10 cellular contexts compared by ENCODE assay signal in the genomic region with DNA sequence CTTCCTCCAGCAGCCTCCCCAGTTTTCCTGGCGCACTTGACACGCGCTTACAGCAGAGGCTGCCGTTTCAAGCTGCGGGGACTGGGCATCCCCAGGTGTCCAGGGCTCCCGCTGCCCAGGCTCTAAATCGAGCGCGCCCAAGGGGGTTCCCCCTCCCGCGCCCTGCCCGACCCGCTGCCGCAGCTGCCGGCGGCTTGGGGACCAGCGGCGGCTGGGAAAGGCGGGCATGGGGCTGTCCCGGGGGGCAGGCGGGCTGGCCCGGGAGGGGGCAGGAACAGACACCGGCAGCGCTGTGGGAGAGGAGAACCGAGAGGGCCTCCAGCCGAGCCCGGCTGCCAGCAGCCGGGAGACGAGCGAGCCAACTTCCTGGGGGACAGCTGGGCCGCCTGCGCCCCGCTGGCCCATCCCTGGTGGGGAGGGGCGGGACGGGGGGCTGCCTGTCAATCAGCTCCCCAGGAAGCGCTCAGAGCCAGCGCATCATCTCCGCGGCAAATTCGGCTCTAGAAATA. TPM values are rescaled to one million over a fixed set of nuclear protein-coding genes. Genes with fewer than 3 reads are reported as not detected.
DNase-seq lines count a peak whose midpoint lies in the region; ATAC-seq, FAIRE-seq and TF ChIP-seq lines count a peak whose summit lies in the region.
"Had no signal": no experiment of that assay in that cellular context is flagged by ENCODE, and none has a peak within 500 bp of the region (broad histone marks: within the 10 kb centered on the region; RNA-seq: fewer than 3 reads in every experiment).

No MANE protein-coding gene starts in this region.

- H3K27ac Mint-ChIP-seq in CD14-positive monocyte: no peak overlapping the region
- H3K27ac Mint-ChIP-seq in activated CD4-positive, alpha-beta T cell treated with anti-CD3 and anti-CD28 coated beads, Interleukin-2, amount 10 ng/mL, durations not matched to agents 7 days and 5 days: no peak overlapping the region
- H3K27ac Mint-ChIP-seq: dendritic cell treated with granulocyte-macrophage colony-stimulating factor and Interleukin-4, amounts not matched to agents 40 ng/mL and 50 ng/mL, for 4 days had no signal

- TF ChIP-seq CTCF in HepG2 (CRISPR knock-in tag; IDR thresholded peaks at IDR 0.05) (no peak), right lobe of liver (IDR thresholded peaks at IDR 0.05) (no peak), ascending aorta (IDR thresholded peaks at IDR 0.05) (no peak), CD14-positive monocyte (IDR thresholded peaks at IDR 0.05) (no peak)

- H3K4me3 ChIP-seq in HepG2 (replicated peaks in 1 of 3; ENCODE audit: insufficient read depth in 1 of 3, low read depth in 2 of 3, low read length in 3 of 3) (peak overlapping the region in 2 of 3 experiments; percentile 4 to 43; a peak in 1 of 6 replicates), right lobe of liver (no peak overlapping the region), ascending aorta (peak overlapping the region; percentile 43 to 53)

- no peaks in the 10 kb centered on the region for H3K36me3 ChIP-seq in HepG2 (replicated peaks in 1 of 2; ENCODE audit: control insufficient read depth in 1 of 2, insufficient read depth in 2 of 2, low read length in 2 of 2)
- H3K36me3 ChIP-seq in right lobe of liver: no peaks in the 10 kb centered on the region
- no peaks in the 10 kb centered on the region for H3K36me3 ChIP-seq in ascending aorta

- no peak overlapping the region for H2AFZ ChIP-seq in HepG2 (ENCODE audit: low read length)

- H3K27me3 Mint-ChIP-seq in CD14-positive monocyte (ENCODE audit: low read depth in 3 of 3): peaks cover 48 to 60% (median 48%) of the 10 kb centered on the region in 3 donors
- peaks cover 36% of the 10 kb centered on the region for H3K27me3 Mint-ChIP-seq in activated CD4-positive, alpha-beta T cell treated with anti-CD3 and anti-CD28 coated beads, Interleukin-2, amount 10 ng/mL, durations not matched to agents 7 days and 5 days

- H3K4me1 ChIP-seq in HepG2 (ENCODE audit: insufficient read depth, low read length) (peaks cover 6% of the 10 kb centered on the region; the same call in 1 of the 2 replicates), right lobe of liver (no peaks in the 10 kb centered on the region), ascending aorta (no peaks in the 10 kb centered on the region)

- ATAC-seq in HepG2 (peak; percentile 50), right lobe of liver (no peak), HG03571 (IDR thresholded peaks at IDR 0.05; ENCODE audit: unreplicated experiment) (no peak)

- peaks cover 0 to 3% (median 0%) of the 10 kb centered on the region in 7 donors for H3K9me3 Mint-ChIP-seq in CD14-positive monocyte
- no peaks in the 10 kb centered on the region for H3K9me3 Mint-ChIP-seq in activated CD4-positive, alpha-beta T cell treated with anti-CD3 and anti-CD28 coated beads, Interleukin-2, amount 10 ng/mL, durations not matched to agents 7 days and 5 days
- H3K9me3 Mint-ChIP-seq: dendritic cell treated with granulocyte-macrophage colony-stimulating factor and Interleukin-4, amounts not matched to agents 40 ng/mL and 50 ng/mL, for 4 days had no signal

- H3K9me3 ChIP-seq in HepG2 (ENCODE audit: low read length) (no peaks in the 10 kb centered on the region), right lobe of liver (no peaks in the 10 kb centered on the region), ascending aorta (no peaks in the 10 kb centered on the region)

- intact Hi-C loops in HepG2 (cut with micrococcal nuclease; ENCODE audit: unreplicated experiment): no loop called here
- intact Hi-C loops in right lobe of liver (cut with DNase I): no loop called here
- intact Hi-C loops in ascending aorta (cut with DNase I): no loop called here
- intact Hi-C loops in CD14-positive monocyte (cut with micrococcal nuclease): no loop called here

- peak overlapping the region in 1 of 2 donors; percentile 46 for H3K4me3 Mint-ChIP-seq in CD14-positive monocyte
- no peak overlapping the region for H3K4me3 Mint-ChIP-seq in activated CD4-positive, alpha-beta T cell treated with anti-CD3 and anti-CD28 coated beads, Interleukin-2, amount 10 ng/mL, durations not matched to agents 7 days and 5 days
- H3K4me3 Mint-ChIP-seq: dendritic cell treated with granulocyte-macrophage colony-stimulating factor and Interleukin-4, amounts not matched to agents 40 ng/mL and 50 ng/mL, for 4 days had no signal

- no CpG with 5 or more reads among the region's 40 CpGs for WGBS in HepG2 (ENCODE audit: low lambda C conversion rate)
- WGBS in right lobe of liver (ENCODE audit: insufficient coverage, low coverage, low lambda C conversion rate, missing lambda C conversion rate): 0% methylated on average over 4 of the region's 40 CpGs

- no peak for DNase-seq in HepG2 (ENCODE audit: low spot score)
- no peak for DNase-seq in right lobe of liver
- DNase-seq in ascending aorta (ENCODE audit: low spot score in 2 of 2): no peak
- peak; percentile 76 for DNase-seq in myocyte (ENCODE audit: low read depth)
- no peak for DNase-seq in CD14-positive monocyte (ENCODE audit: low spot score)
- DNase-seq in activated CD4-positive, alpha-beta T cell treated with anti-CD3 and anti-CD28 coated beads, Interleukin-2, amount 10 ng/mL, durations not matched to agents 7 days and 5 days: no peak
- no peak for DNase-seq in GM12892 (ENCODE audit: insufficient read length)
- DNase-seq: DMS79 had no signal

- peaks cover 16 to 31% of the 10 kb centered on the region in 2 experiments for H3K27me3 ChIP-seq in HepG2 (ENCODE audit: control insufficient read depth in 1 of 2, insufficient read depth in 2 of 2, low read length in 2 of 2)
- no peaks in the 10 kb centered on the region for H3K27me3 ChIP-seq in right lobe of liver
- peaks cover 18% of the 10 kb centered on the region for H3K27me3 ChIP-seq in ascending aorta

- no TSS peak for BruUV-seq in HepG2 (replicated peaks; lab: Mats Ljungman, UMichigan)

- H3K27ac ChIP-seq in HepG2 (ENCODE audit: extremely low read length, insufficient read depth, low read length) (no peak overlapping the region), right lobe of liver (no peak overlapping the region), ascending aorta (no peak overlapping the region)

- H3K4me1 Mint-ChIP-seq in CD14-positive monocyte: peaks cover 9% of the 10 kb centered on the region
- H3K4me1 Mint-ChIP-seq in activated CD4-positive, alpha-beta T cell treated with anti-CD3 and anti-CD28 coated beads, Interleukin-2, amount 10 ng/mL, durations not matched to agents 7 days and 5 days: peaks cover 7% of the 10 kb centered on the region

- H3K36me3 Mint-ChIP-seq in CD14-positive monocyte: no peaks in the 10 kb centered on the region
- no peaks in the 10 kb centered on the region for H3K36me3 Mint-ChIP-seq in activated CD4-positive, alpha-beta T cell treated with anti-CD3 and anti-CD28 coated beads, Interleukin-2, amount 10 ng/mL, durations not matched to agents 7 days and 5 days (ENCODE audit: low read depth)

- FAIRE-seq in HepG2 (lab: Jason Lieb, UNC) (no peak), GM12892 (lab: Jason Lieb, UNC) (no peak)

- no peaks in the 10 kb centered on the region for H3K79me2 ChIP-seq in HepG2 (ENCODE audit: insufficient read depth, low read length)

- TF ChIP-seq EP300 in HepG2 (IDR thresholded peaks at IDR 0.05; ENCODE audit: low read depth in 2 of 2, low read length in 2 of 2): no peak
- TF ChIP-seq EP300 in HepG2 (CRISPR knock-in tag; IDR thresholded peaks at IDR 0.05; ENCODE audit: borderline replicate concordance): no peak

- CTCF ChIA-PET in HepG2 (lab: Yijun Ruan, JAX; ENCODE audit: low intra/inter-chr PET ratio, low total read pairs): no interaction called here
- CTCF ChIA-PET in activated CD4-positive, alpha-beta T cell treated with anti-CD3 and anti-CD28 coated beads, Interleukin-2, amount 10 ng/mL, durations not matched to agents 7 days and 5 days (lab: Charles Lee): interaction anchor here (0.5 to 1.4 kb wide), 3 partner anchors 8 to 123 kb away, joined by 3 read pairs; no protein-coding TSS in a partner anchor

- peak overlapping the region; percentile 57 for H3K4me2 ChIP-seq in HepG2 (ENCODE audit: low read depth, low read length)

- H4K20me1 ChIP-seq in HepG2 (ENCODE audit: insufficient read depth, low read length): no peaks in the 10 kb centered on the region

- POLR2A ChIA-PET in HepG2 (lab: Yijun Ruan, JAX): no interaction called here
- POLR2A ChIA-PET in activated CD4-positive, alpha-beta T cell treated with anti-CD3 and anti-CD28 coated beads, Interleukin-2, amount 10 ng/mL, durations not matched to agents 7 days and 5 days (lab: Charles Lee): no interaction called here

- TF ChIP-seq POLR2A in HepG2 (IDR thresholded peaks at IDR 0.05; ENCODE audit: insufficient read depth in 1 of 2, low read depth in 2 of 2, low read length in 2 of 2) (no peak), right lobe of liver (IDR thresholded peaks at IDR 0.05) (no peak), GM12892 (IDR thresholded peaks at IDR 0.05; ENCODE audit: low read depth, low read length) (no peak)

- H3K9ac ChIP-seq in HepG2 (ENCODE audit: insufficient read depth, low read depth, low read length): no peak overlapping the region

- in situ Hi-C loops in HepG2 (cut with HindIII; ENCODE audit: extremely low pct_ligation_motif_present, low pct_unique_long_range_greater_than_20kb): no loop called here

- no peak for TF ChIP-seq RAD21 in HepG2 (CRISPR knock-in tag; IDR thresholded peaks at IDR 0.05)

RNA-seq across cellular contexts. Expression of a gene that starts 14.9 kb away (rescaled TPM):
- total RNA-seq in HepG2 (2016; rRNA removed; fragmentation: Illumina TruSeq; extraction: Trizol) (not detected in 2 replicates), right lobe of liver (under 1 TPM in 2 of 6 experiments, not detected in 4; 0.05 to 0.07 TPM), ascending aorta (not detected), myocyte (0.27 TPM in 1 of 2 replicates, not detected in the other)
- total RNA-seq in HepG2 (2016; cell fraction: cytosol; rRNA removed; fragmentation: Illumina TruSeq; extraction: Trizol; ENCODE audit: low read depth): not detected in 2 replicates
- 0.04 TPM in 1 of 2 replicates, not detected in the other for total RNA-seq in HepG2 (2016; cell fraction: insoluble cytoplasmic fraction; rRNA removed; fragmentation: Illumina TruSeq; extraction: Trizol)
- total RNA-seq in HepG2 (2016; cell fraction: membrane; rRNA removed; fragmentation: Illumina TruSeq; extraction: Trizol): not detected in 2 replicates
- total RNA-seq in HepG2 (2016; cell fraction: nucleus; rRNA removed; fragmentation: Illumina TruSeq; extraction: Trizol): not detected in 2 replicates
- polyA plus RNA-seq in HepG2 (2011; rRNA removed) (0.03 TPM in 1 of 2 replicates, not detected in the other), CD14-positive monocyte (not detected)
- 0.01 TPM in 1 of 2 replicates, not detected in the other for polyA plus RNA-seq in HepG2 (2011; cell fraction: cytosol; rRNA removed)
- 0.27 and 0.42 TPM in 2 replicates for polyA plus RNA-seq in HepG2 (2011; cell fraction: nucleus; rRNA removed)
- polyA plus RNA-seq in HepG2 (2012): not detected in 2 replicates
- not detected in 2 replicates for polyA plus RNA-seq in HepG2 (2016; cell fraction: cytosol; fragmentation: Illumina TruSeq; extraction: Trizol; ENCODE audit: low read depth)
- polyA plus RNA-seq in HepG2 (2016; cell fraction: insoluble cytoplasmic fraction; fragmentation: Illumina TruSeq; extraction: Trizol; ENCODE audit: low read depth): not detected in 2 replicates
- not detected in 2 replicates for polyA plus RNA-seq in HepG2 (2016; cell fraction: membrane; fragmentation: Illumina TruSeq; extraction: Trizol; ENCODE audit: low read depth)
- polyA plus RNA-seq in HepG2 (2016; cell fraction: nucleus; fragmentation: Illumina TruSeq; extraction: Trizol; ENCODE audit: insufficient read depth, low read depth): not detected in 2 replicates
- polyA minus RNA-seq in HepG2 (2011; rRNA and poly(A)+ RNA removed; ENCODE audit: low replicate concordance): 0.20 TPM in 1 of 2 replicates, not detected in the other
- not detected in 2 replicates for polyA minus RNA-seq in HepG2 (2011; cell fraction: cytosol; rRNA and poly(A)+ RNA removed)
- polyA minus RNA-seq in HepG2 (2011; cell fraction: nucleus; rRNA and poly(A)+ RNA removed): 0.13 and 0.25 TPM in 2 replicates
- not detected for polyA plus RNA-seq in myocyte (2012)
- under 1 TPM in 1 of 2 experiments, not detected in 1; 0.07 TPM for total RNA-seq in activated CD4-positive, alpha-beta T cell treated with anti-CD3 and anti-CD28 coated beads, Interleukin-2, amount 10 ng/mL, durations not matched to agents 7 days and 5 days
- polyA plus RNA-seq in GM12892 (2012; ENCODE audit: missing spikeins): not detected

RNA-seq across cellular contexts. Expression of a gene that starts 40.9 kb away (rescaled TPM):
- 65.4 and 83.2 TPM in 2 replicates for total RNA-seq in HepG2 (2016; rRNA removed; fragmentation: Illumina TruSeq; extraction: Trizol)
- 226 and 246 TPM in 2 replicates for total RNA-seq in HepG2 (2016; cell fraction: cytosol; rRNA removed; fragmentation: Illumina TruSeq; extraction: Trizol; ENCODE audit: low read depth)
- 68.5 and 81.1 TPM in 2 replicates for total RNA-seq in HepG2 (2016; cell fraction: insoluble cytoplasmic fraction; rRNA removed; fragmentation: Illumina TruSeq; extraction: Trizol)
- total RNA-seq in HepG2 (2016; cell fraction: membrane; rRNA removed; fragmentation: Illumina TruSeq; extraction: Trizol): 224 and 257 TPM in 2 replicates
- total RNA-seq in HepG2 (2016; cell fraction: nucleus; rRNA removed; fragmentation: Illumina TruSeq; extraction: Trizol): 64.6 and 66.3 TPM in 2 replicates
- 164 and 188 TPM in 2 replicates for polyA plus RNA-seq in HepG2 (2011; rRNA removed)
- polyA plus RNA-seq in HepG2 (2011; cell fraction: cytosol; rRNA removed): 211 and 259 TPM in 2 replicates
- 123 and 147 TPM in 2 replicates for polyA plus RNA-seq in HepG2 (2011; cell fraction: nucleus; rRNA removed)
- polyA plus RNA-seq in HepG2 (2012): 113 and 117 TPM in 2 replicates
- 267 and 344 TPM in 2 replicates for polyA plus RNA-seq in HepG2 (2016; cell fraction: cytosol; fragmentation: Illumina TruSeq; extraction: Trizol; ENCODE audit: low read depth)
- 67.4 and 79.0 TPM in 2 replicates for polyA plus RNA-seq in HepG2 (2016; cell fraction: insoluble cytoplasmic fraction; fragmentation: Illumina TruSeq; extraction: Trizol; ENCODE audit: low read depth)
- polyA plus RNA-seq in HepG2 (2016; cell fraction: membrane; fragmentation: Illumina TruSeq; extraction: Trizol; ENCODE audit: low read depth): 232 and 277 TPM in 2 replicates
- polyA plus RNA-seq in HepG2 (2016; cell fraction: nucleus; fragmentation: Illumina TruSeq; extraction: Trizol; ENCODE audit: insufficient read depth, low read depth): 95.8 and 95.9 TPM in 2 replicates
- 201 and 369 TPM in 2 replicates for polyA minus RNA-seq in HepG2 (2011; rRNA and poly(A)+ RNA removed; ENCODE audit: low replicate concordance)
- 60.4 and 76.0 TPM in 2 replicates for polyA minus RNA-seq in HepG2 (2011; cell fraction: cytosol; rRNA and poly(A)+ RNA removed)
- polyA minus RNA-seq in HepG2 (2011; cell fraction: nucleus; rRNA and poly(A)+ RNA removed): 68.5 and 88.6 TPM in 2 replicates
- 10 to 100 TPM; 27.9 to 48.5 (median 36.9) TPM for total RNA-seq in right lobe of liver
- total RNA-seq in ascending aorta: 5.1 TPM
- total RNA-seq in myocyte: 84.3 and 103 TPM in 2 replicates
- 84.0 TPM for polyA plus RNA-seq in myocyte (2012)
- 10 to 100 TPM; 52.9 to 55.6 TPM for polyA plus RNA-seq in CD14-positive monocyte
- 10 to 100 TPM; 29.9 to 35.3 TPM for total RNA-seq in activated CD4-positive, alpha-beta T cell treated with anti-CD3 and anti-CD28 coated beads, Interleukin-2, amount 10 ng/mL, durations not matched to agents 7 days and 5 days
- 27.8 TPM for polyA plus RNA-seq in GM12892 (2012; ENCODE audit: missing spikeins)

RNA-seq across cellular contexts. Expression of a gene that starts 52.4 kb away (rescaled TPM):
- total RNA-seq in HepG2 (2016; rRNA removed; fragmentation: Illumina TruSeq; extraction: Trizol) (118 and 194 TPM in 2 replicates), right lobe of liver (100 to 1,000 TPM; 134 to 207 (median 144) TPM), ascending aorta (105 TPM), myocyte (184 and 240 TPM in 2 replicates)
- total RNA-seq in HepG2 (2016; cell fraction: cytosol; rRNA removed; fragmentation: Illumina TruSeq; extraction: Trizol; ENCODE audit: low read depth): 89.6 and 109 TPM in 2 replicates
- 120 and 181 TPM in 2 replicates for total RNA-seq in HepG2 (2016; cell fraction: insoluble cytoplasmic fraction; rRNA removed; fragmentation: Illumina TruSeq; extraction: Trizol)
- total RNA-seq in HepG2 (2016; cell fraction: membrane; rRNA removed; fragmentation: Illumina TruSeq; extraction: Trizol): 185 and 203 TPM in 2 replicates
- 159 and 179 TPM in 2 replicates for total RNA-seq in HepG2 (2016; cell fraction: nucleus; rRNA removed; fragmentation: Illumina TruSeq; extraction: Trizol)
- polyA plus RNA-seq in HepG2 (2011; rRNA removed) (167 and 220 TPM in 2 replicates), CD14-positive monocyte (100 to 1,000 TPM in 1 of 2 donors, 10 to 100 TPM in 1; 91.7 to 103 TPM)
- polyA plus RNA-seq in HepG2 (2011; cell fraction: cytosol; rRNA removed): 151 and 187 TPM in 2 replicates
- polyA plus RNA-seq in HepG2 (2011; cell fraction: nucleus; rRNA removed): 68.9 and 73.8 TPM in 2 replicates
- polyA plus RNA-seq in HepG2 (2012): 149 and 242 TPM in 2 replicates
- 230 and 315 TPM in 2 replicates for polyA plus RNA-seq in HepG2 (2016; cell fraction: cytosol; fragmentation: Illumina TruSeq; extraction: Trizol; ENCODE audit: low read depth)
- 186 and 202 TPM in 2 replicates for polyA plus RNA-seq in HepG2 (2016; cell fraction: insoluble cytoplasmic fraction; fragmentation: Illumina TruSeq; extraction: Trizol; ENCODE audit: low read depth)
- 266 and 311 TPM in 2 replicates for polyA plus RNA-seq in HepG2 (2016; cell fraction: membrane; fragmentation: Illumina TruSeq; extraction: Trizol; ENCODE audit: low read depth)
- 443 and 455 TPM in 2 replicates for polyA plus RNA-seq in HepG2 (2016; cell fraction: nucleus; fragmentation: Illumina TruSeq; extraction: Trizol; ENCODE audit: insufficient read depth, low read depth)
- 133 and 182 TPM in 2 replicates for polyA minus RNA-seq in HepG2 (2011; rRNA and poly(A)+ RNA removed; ENCODE audit: low replicate concordance)
- polyA minus RNA-seq in HepG2 (2011; cell fraction: cytosol; rRNA and poly(A)+ RNA removed): 108 and 113 TPM in 2 replicates
- polyA minus RNA-seq in HepG2 (2011; cell fraction: nucleus; rRNA and poly(A)+ RNA removed): 69.6 and 80.1 TPM in 2 replicates
- polyA plus RNA-seq in myocyte (2012): 279 TPM
- 10 to 100 TPM; 61.1 to 63.5 TPM for total RNA-seq in activated CD4-positive, alpha-beta T cell treated with anti-CD3 and anti-CD28 coated beads, Interleukin-2, amount 10 ng/mL, durations not matched to agents 7 days and 5 days
- 34.8 TPM for polyA plus RNA-seq in GM12892 (2012; ENCODE audit: missing spikeins)

RNA-seq across cellular contexts. Expression of a gene that starts 53.5 kb away (rescaled TPM):
- total RNA-seq in HepG2 (2016; rRNA removed; fragmentation: Illumina TruSeq; extraction: Trizol): 8.7 and 16.3 TPM in 2 replicates
- total RNA-seq in HepG2 (2016; cell fraction: cytosol; rRNA removed; fragmentation: Illumina TruSeq; extraction: Trizol; ENCODE audit: low read depth): 6.0 and 7.2 TPM in 2 replicates
- 9.9 and 14.0 TPM in 2 replicates for total RNA-seq in HepG2 (2016; cell fraction: insoluble cytoplasmic fraction; rRNA removed; fragmentation: Illumina TruSeq; extraction: Trizol)
- total RNA-seq in HepG2 (2016; cell fraction: membrane; rRNA removed; fragmentation: Illumina TruSeq; extraction: Trizol): 11.2 and 14.4 TPM in 2 replicates
- total RNA-seq in HepG2 (2016; cell fraction: nucleus; rRNA removed; fragmentation: Illumina TruSeq; extraction: Trizol): 11.9 and 12.9 TPM in 2 replicates
- 23.3 and 25.7 TPM in 2 replicates for polyA plus RNA-seq in HepG2 (2011; rRNA removed)
- polyA plus RNA-seq in HepG2 (2011; cell fraction: cytosol; rRNA removed): 20.5 and 21.6 TPM in 2 replicates
- 35.7 and 36.4 TPM in 2 replicates for polyA plus RNA-seq in HepG2 (2011; cell fraction: nucleus; rRNA removed)
- 15.0 and 22.4 TPM in 2 replicates for polyA plus RNA-seq in HepG2 (2012)
- polyA plus RNA-seq in HepG2 (2016; cell fraction: cytosol; fragmentation: Illumina TruSeq; extraction: Trizol; ENCODE audit: low read depth): 8.3 and 10.5 TPM in 2 replicates
- polyA plus RNA-seq in HepG2 (2016; cell fraction: insoluble cytoplasmic fraction; fragmentation: Illumina TruSeq; extraction: Trizol; ENCODE audit: low read depth): 14.6 and 18.9 TPM in 2 replicates
- polyA plus RNA-seq in HepG2 (2016; cell fraction: membrane; fragmentation: Illumina TruSeq; extraction: Trizol; ENCODE audit: low read depth): 17.1 and 18.2 TPM in 2 replicates
- polyA plus RNA-seq in HepG2 (2016; cell fraction: nucleus; fragmentation: Illumina TruSeq; extraction: Trizol; ENCODE audit: insufficient read depth, low read depth): 25.3 and 31.3 TPM in 2 replicates
- polyA minus RNA-seq in HepG2 (2011; rRNA and poly(A)+ RNA removed; ENCODE audit: low replicate concordance): 22.2 and 22.4 TPM in 2 replicates
- polyA minus RNA-seq in HepG2 (2011; cell fraction: cytosol; rRNA and poly(A)+ RNA removed): 9.6 and 10.0 TPM in 2 replicates
- polyA minus RNA-seq in HepG2 (2011; cell fraction: nucleus; rRNA and poly(A)+ RNA removed): 11.3 and 12.3 TPM in 2 replicates
- total RNA-seq in right lobe of liver: 10 to 100 TPM; 10.2 to 16.6 (median 14.0) TPM
- total RNA-seq in ascending aorta: 15.2 TPM
- 26.2 and 33.3 TPM in 2 replicates for total RNA-seq in myocyte
- 25.8 TPM for polyA plus RNA-seq in myocyte (2012)
- polyA plus RNA-seq in CD14-positive monocyte: 10 to 100 TPM; 16.9 to 17.2 TPM
- 10 to 100 TPM; 40.4 to 48.3 TPM for total RNA-seq in activated CD4-positive, alpha-beta T cell treated with anti-CD3 and anti-CD28 coated beads, Interleukin-2, amount 10 ng/mL, durations not matched to agents 7 days and 5 days
- polyA plus RNA-seq in GM12892 (2012; ENCODE audit: missing spikeins): 13.3 TPM

Comparison
In these comparisons a context has a peak if more than half of its experiments do, and no peak if none do; other contexts are left out.
1. H3K4me3 ChIP-seq: peak in HepG2 (2 of 3) and ascending aorta (2 of 2); none in right lobe of liver (0 of 3).